16 cellular contexts compared by ENCODE assay signal in genomic region chr1:62309906-62310305, GRCh38. TPM values are rescaled to one million over a fixed set of nuclear protein-coding genes. Genes with fewer than 3 reads are reported as not detected.
DNase-seq lines count a peak whose midpoint lies in the region; ATAC-seq and TF ChIP-seq lines count a peak whose summit lies in the region.
"Had no signal": no experiment of that assay in that cellular context is flagged by ENCODE, and none has a peak within 500 bp of the region (broad histone marks: within the 10 kb centered on the region; RNA-seq: fewer than 3 reads in every experiment).

No MANE protein-coding gene starts in this region.

- H4K20me1 ChIP-seq in PC-3 (ENCODE audit: low read length) (no peaks in the 10 kb centered on the region), smooth muscle cell (ENCODE audit: low read depth) (peaks cover 75% of the 10 kb centered on the region)
- H4K20me1 ChIP-seq: BLaER1 treated with 17β-estradiol and CSF1 and Interleukin-3, amounts not matched to agents 10 nM and 100 nM had no signal

- no peak overlapping the region for H3K14ac ChIP-seq in neuronal stem cell (ENCODE audit: low read length)

- no peak overlapping the region for H3K4ac ChIP-seq in neuronal stem cell (ENCODE audit: low read length)

- H2BK120ac ChIP-seq in neuronal stem cell (ENCODE audit: low read depth, low read length): no peak overlapping the region

- intact Hi-C loops in PC-3 (cut with micrococcal nuclease): no loop called here
- intact Hi-C loops in left ventricle myocardium inferior (cut with micrococcal nuclease): no loop called here

- no peaks in the 10 kb centered on the region for H3K36me3 ChIP-seq in PC-3 (ENCODE audit: low read depth, low read length)
- no peaks in the 10 kb centered on the region for H3K36me3 ChIP-seq in neuronal stem cell (replicated peaks in 1 of 2; ENCODE audit: control insufficient read depth in 2 of 2, insufficient read depth in 2 of 2, low read length in 2 of 2)
- no peaks in the 10 kb centered on the region for H3K36me3 ChIP-seq in smooth muscle cell (ENCODE audit: low read depth)
- no peaks in the 10 kb centered on the region for H3K36me3 ChIP-seq in left ventricle myocardium inferior
- H3K36me3 ChIP-seq: BLaER1 treated with 17β-estradiol and CSF1 and Interleukin-3, amounts not matched to agents 10 nM and 100 nM had no signal

- H3K9ac ChIP-seq in PC-3 (ENCODE audit: low read length) (no peak overlapping the region), neuronal stem cell (ENCODE audit: low read depth, low read length, poor library complexity) (no peak overlapping the region), smooth muscle cell (ENCODE audit: low read depth) (no peak overlapping the region)
- H3K9ac ChIP-seq: BLaER1 treated with 17β-estradiol and CSF1 and Interleukin-3, amounts not matched to agents 10 nM and 100 nM; GM23248 had no signal

- H3K23ac ChIP-seq in neuronal stem cell (ENCODE audit: low read depth, low read length, poor library complexity): no peak overlapping the region

- TF ChIP-seq CTCF in PC-3 (conservative IDR thresholded peaks at IDR 0.05; ENCODE audit: low read depth, low read length) (no peak), smooth muscle cell (IDR thresholded peaks at IDR 0.05; ENCODE audit: borderline replicate concordance, insufficient read depth, poor library complexity, severe bottlenecking) (no peak), left ventricle myocardium inferior (IDR thresholded peaks at IDR 0.05; ENCODE audit: borderline replicate concordance) (no peak)

- H4K8ac ChIP-seq in neuronal stem cell (ENCODE audit: low read depth, low read length): no peak overlapping the region

- CTCF ChIA-PET in PC-3 (lab: Charles Lee): no interaction called here

- H3K79me2 ChIP-seq in PC-3 (ENCODE audit: low read length) (no peaks in the 10 kb centered on the region), smooth muscle cell (ENCODE audit: low read depth) (peaks cover 85% of the 10 kb centered on the region)

- no peak overlapping the region for H4K91ac ChIP-seq in neuronal stem cell (ENCODE audit: low read depth, low read length, poor library complexity)

- H3K18ac ChIP-seq in neuronal stem cell (ENCODE audit: low read length): no peak overlapping the region

- H3K27me3 ChIP-seq in PC-3 (ENCODE audit: low read length): no peaks in the 10 kb centered on the region
- peaks cover 0 to 17% (median 0%) of the 10 kb centered on the region in 3 experiments for H3K27me3 ChIP-seq in neuronal stem cell (ENCODE audit: control insufficient read depth in 3 of 3, insufficient read depth in 3 of 3, low read depth in 1 of 3, low read length in 3 of 3)
- H3K27me3 ChIP-seq in smooth muscle cell (ENCODE audit: low read depth): no peaks in the 10 kb centered on the region
- H3K27me3 ChIP-seq in left ventricle myocardium inferior (ENCODE audit: low read depth): peaks cover 10% of the 10 kb centered on the region
- H3K27me3 ChIP-seq: BLaER1 treated with 17β-estradiol and CSF1 and Interleukin-3, amounts not matched to agents 10 nM and 100 nM had no signal

- H3K4me2 ChIP-seq in PC-3 (ENCODE audit: low read length) (no peak overlapping the region), neuronal stem cell (ENCODE audit: insufficient read depth, low read length, poor library complexity, severe bottlenecking) (no peak overlapping the region), smooth muscle cell (peak overlapping the region; percentile 46)
- H3K4me2 ChIP-seq: BLaER1 treated with 17β-estradiol and CSF1 and Interleukin-3, amounts not matched to agents 10 nM and 100 nM had no signal

- peak overlapping the region; percentile 25 for H2BK12ac ChIP-seq in neuronal stem cell (ENCODE audit: low read length)

- POLR2A ChIA-PET in PC-3 (lab: Charles Lee; ENCODE audit: unreplicated experiment): no interaction called here

- peak; percentile 26 for DNase-seq in PC-3
- DNase-seq in neuronal stem cell (ENCODE audit: low spot score): no peak
- no peak for DNase-seq in smooth muscle cell (lab: John Stamatoyannopoulos, UW; ENCODE audit: unreplicated experiment)
- DNase-seq in left ventricle myocardium inferior: no peak
- no peak for DNase-seq in activated T-cell treated with anti-CD3 and anti-CD28 coated beads for 4 hours
- DNase-seq: ACHN; CD4-positive, CD25-positive, alpha-beta regulatory T cell; DMS 273 treated with DMSO at 0.1 percent for 48 hours; GM23248 had no signal

- H2BK15ac ChIP-seq in neuronal stem cell (ENCODE audit: low read length): no peak overlapping the region

- H3K9me3 ChIP-seq in PC-3 (ENCODE audit: low read length) (no peaks in the 10 kb centered on the region), neuronal stem cell (replicated peaks in 1 of 2; ENCODE audit: control insufficient read depth in 2 of 2, insufficient read depth in 1 of 2, low read depth in 1 of 2, low read length in 2 of 2) (no peaks in the 10 kb centered on the region), smooth muscle cell (replicated peaks; ENCODE audit: low read depth) (no peaks in the 10 kb centered on the region), left ventricle myocardium inferior (replicated peaks) (no peaks in the 10 kb centered on the region)
- H3K9me3 ChIP-seq: BLaER1 treated with 17β-estradiol and CSF1 and Interleukin-3, amounts not matched to agents 10 nM and 100 nM had no signal

- H3F3A ChIP-seq in PC-3 (ENCODE audit: low read length, unreplicated experiment): no peaks in the 10 kb centered on the region
- H3F3A ChIP-seq in smooth muscle cell (ENCODE audit: low read depth): peaks cover under 1% of the 10 kb centered on the region

- H2BK5ac ChIP-seq in neuronal stem cell (ENCODE audit: low read length): no peak overlapping the region

- no peaks in the 10 kb centered on the region for H3K9me2 ChIP-seq in PC-3 (replicated peaks; ENCODE audit: low read length)

- H3K27ac ChIP-seq in PC-3 (ENCODE audit: low read length) (no peak overlapping the region), neuronal stem cell (replicated peaks; ENCODE audit: low read length) (no peak overlapping the region), smooth muscle cell (ENCODE audit: low read depth) (no peak overlapping the region), left ventricle myocardium inferior (replicated peaks) (no peak overlapping the region)
- H3K27ac ChIP-seq: BLaER1 treated with 17β-estradiol and CSF1 and Interleukin-3, amounts not matched to agents 10 nM and 100 nM; GM23248 had no signal

- ATAC-seq in PC-3: no peak
- peak; percentile 49 for ATAC-seq in esophagus mucosa
- ATAC-seq in HG02642 (IDR thresholded peaks at IDR 0.05; ENCODE audit: poor library complexity, unreplicated experiment): no peak
- ATAC-seq: GM12878, HCT116 had no signal

- BruUV-seq in PC-3 (replicated peaks; lab: Mats Ljungman, UMichigan): no TSS peak

- H3K4me1 ChIP-seq in PC-3 (ENCODE audit: insufficient read depth, low read length): peaks cover 17% of the 10 kb centered on the region
- peaks cover 0 to 5% of the 10 kb centered on the region in 2 donors for H3K4me1 ChIP-seq in neuronal stem cell (ENCODE audit: control insufficient read depth in 2 of 2, insufficient read depth in 1 of 2, low read depth in 1 of 2, low read length in 2 of 2)
- H3K4me1 ChIP-seq in smooth muscle cell (ENCODE audit: low read depth): peaks cover 15% of the 10 kb centered on the region
- H3K4me1 ChIP-seq in left ventricle myocardium inferior: no peaks in the 10 kb centered on the region

- no CpG with 5 or more reads among the region's 7 CpGs for WGBS in neuronal stem cell (ENCODE audit: extremely low coverage in 2 of 2, insufficient read length in 2 of 2, insufficient replicate concordance in 1 of 2), 2 donors
- WGBS in smooth muscle cell (ENCODE audit: low lambda C conversion rate): 69% methylated on average over 7 of the region's 7 CpGs

- H3K79me1 ChIP-seq in neuronal stem cell (ENCODE audit: low read depth, low read length): no peaks in the 10 kb centered on the region

- H2AK5ac ChIP-seq in neuronal stem cell (ENCODE audit: low read depth, low read length): peak overlapping the region; percentile 61

- H3K4me3 ChIP-seq in PC-3 (ENCODE audit: low read length) (no peak overlapping the region), neuronal stem cell (ENCODE audit: low read length in 2 of 2) (no peak overlapping the region), smooth muscle cell (no peak overlapping the region), left ventricle myocardium inferior (no peak overlapping the region)
- H3K4me3 ChIP-seq: BLaER1 treated with 17β-estradiol and CSF1 and Interleukin-3, amounts not matched to agents 10 nM and 100 nM; GM12878; GM23248 had no signal

- H2AFZ ChIP-seq in PC-3 (ENCODE audit: low read length) (no peak overlapping the region), neuronal stem cell (ENCODE audit: low read length) (no peak overlapping the region), smooth muscle cell (ENCODE audit: low read depth) (no peak overlapping the region)
- H2AFZ ChIP-seq: GM23248 had no signal

RNA-seq across cellular contexts. Expression of gene KANK4, which starts 9.3 kb away (rescaled TPM):
- not detected in 2 replicates for total RNA-seq in PC-3 (2014; rRNA removed)
- total RNA-seq in esophagus mucosa: not detected
- 2.5 TPM for polyA plus RNA-seq in neuronal stem cell (2013, experiment 1 of 2)
- polyA plus RNA-seq in neuronal stem cell (2013, experiment 2 of 2): 2.6 TPM
- 69.2 and 74.3 TPM in 2 replicates for total RNA-seq in smooth muscle cell
- 72.4 and 77.8 TPM in 2 replicates for polyA plus RNA-seq in smooth muscle cell
- total RNA-seq in left ventricle myocardium inferior: 0.11 TPM
- total RNA-seq: CD4-positive, CD25-positive, alpha-beta regulatory T cell; Daoy; G401; GM12878 had no signal
- polyA plus RNA-seq: CD4-positive, CD25-positive, alpha-beta regulatory T cell; GM12878 had no signal

Comparison
In these comparisons a context has a peak if more than half of its experiments do, and no peak if none do; other contexts are left out.
1. RNA of gene KANK4, which starts 9.3 kb away (total RNA-seq): 69.2 to 74.3 TPM in smooth muscle cell; 0.11 TPM in left ventricle myocardium inferior (single experiment), not detected in PC-3 and not detected in esophagus mucosa (single experiment); every median in the first group is over 10 times any median in the second.